In the genomic region with DNA sequence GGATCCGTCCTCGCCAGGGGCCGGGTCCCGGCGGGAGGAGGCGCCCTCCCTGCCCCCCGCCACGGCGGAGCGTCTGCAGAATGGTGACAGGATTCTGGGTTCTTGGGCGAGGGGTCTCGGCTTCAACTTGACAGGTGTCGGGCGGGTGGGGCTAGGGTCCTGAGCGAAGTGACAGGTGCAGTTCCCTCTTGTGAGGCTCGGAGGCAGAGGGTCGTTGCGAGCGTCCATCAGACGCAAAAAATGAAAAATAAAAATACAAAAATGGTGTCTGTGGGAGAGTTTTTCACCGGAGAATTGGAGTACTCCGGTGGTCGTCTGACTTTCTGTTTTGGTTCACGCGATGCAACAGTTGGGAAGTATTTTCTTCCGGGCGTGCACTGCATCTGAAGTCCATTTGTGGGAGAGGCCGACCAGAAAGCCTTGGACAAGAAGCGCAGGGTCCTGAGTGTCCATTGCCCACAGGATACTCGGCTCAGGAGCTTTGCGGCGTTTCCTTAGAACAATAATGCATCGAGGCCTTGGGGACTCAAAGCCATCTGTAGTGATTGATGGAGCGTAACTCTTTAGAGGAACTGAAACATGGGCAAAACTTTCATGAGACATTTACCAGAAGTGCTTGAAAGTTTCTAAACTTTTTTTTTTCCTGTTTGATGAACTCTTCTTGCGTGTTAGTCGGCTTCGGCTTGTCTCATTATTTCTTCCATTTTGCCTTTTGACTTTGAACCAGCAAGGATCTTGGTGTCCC, we compare ENCODE assay signal across 1 cellular context.
A peak's percentile ranks its signal among the peaks of the same experiment; 100 is the strongest.
TF ChIP-seq lines count a peak whose summit lies in the region.

No MANE protein-coding gene starts in this region.

TF ChIP-seq in GM12878, 131 proteins besides CTCF, POLR2A, EP300 and RAD21 (continued from another document and continues in another):
- TF ChIP-seq, protein P1, sequence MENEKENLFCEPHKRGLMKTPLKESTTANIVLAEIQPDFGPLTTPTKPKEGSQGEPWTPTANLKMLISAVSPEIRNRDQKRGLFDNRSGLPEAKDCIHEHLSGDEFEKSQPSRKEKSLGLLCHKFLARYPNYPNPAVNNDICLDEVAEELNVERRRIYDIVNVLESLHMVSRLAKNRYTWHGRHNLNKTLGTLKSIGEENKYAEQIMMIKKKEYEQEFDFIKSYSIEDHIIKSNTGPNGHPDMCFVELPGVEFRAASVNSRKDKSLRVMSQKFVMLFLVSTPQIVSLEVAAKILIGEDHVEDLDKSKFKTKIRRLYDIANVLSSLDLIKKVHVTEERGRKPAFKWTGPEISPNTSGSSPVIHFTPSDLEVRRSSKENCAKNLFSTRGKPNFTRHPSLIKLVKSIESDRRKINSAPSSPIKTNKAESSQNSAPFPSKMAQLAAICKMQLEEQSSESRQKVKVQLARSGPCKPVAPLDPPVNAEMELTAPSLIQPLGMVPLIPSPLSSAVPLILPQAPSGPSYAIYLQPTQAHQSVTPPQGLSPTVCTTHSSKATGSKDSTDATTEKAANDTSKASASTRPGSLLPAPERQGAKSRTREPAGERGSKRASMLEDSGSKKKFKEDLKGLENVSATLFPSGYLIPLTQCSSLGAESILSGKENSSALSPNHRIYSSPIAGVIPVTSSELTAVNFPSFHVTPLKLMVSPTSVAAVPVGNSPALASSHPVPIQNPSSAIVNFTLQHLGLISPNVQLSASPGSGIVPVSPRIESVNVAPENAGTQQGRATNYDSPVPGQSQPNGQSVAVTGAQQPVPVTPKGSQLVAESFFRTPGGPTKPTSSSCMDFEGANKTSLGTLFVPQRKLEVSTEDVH (IDR thresholded peaks at IDR 0.05; ENCODE audit: low read depth, partially characterized antibody) = peak; percentile 63
- 0 out of 2 replicates have a peak, but pooled peaks have one; percentile 87 for TF ChIP-seq NBN (IDR thresholded peaks at IDR 0.05)
- no peak for TF ChIP-seq MYB (IDR thresholded peaks at IDR 0.05; ENCODE audit: borderline replicate concordance, low read depth, low read length)
- TF ChIP-seq NFXL1 (IDR thresholded peaks at IDR 0.05; ENCODE audit: borderline replicate concordance) = no peak
- TF ChIP-seq RB1 (IDR thresholded peaks at IDR 0.05; ENCODE audit: borderline replicate concordance) = no peak
- TF ChIP-seq TCF3 (IDR thresholded peaks at IDR 0.05; ENCODE audit: borderline replicate concordance, insufficient read depth, low read depth, low read length) = peak; percentile 84; the same call in 1 of the 2 replicates
- TF ChIP-seq, protein P2, sequence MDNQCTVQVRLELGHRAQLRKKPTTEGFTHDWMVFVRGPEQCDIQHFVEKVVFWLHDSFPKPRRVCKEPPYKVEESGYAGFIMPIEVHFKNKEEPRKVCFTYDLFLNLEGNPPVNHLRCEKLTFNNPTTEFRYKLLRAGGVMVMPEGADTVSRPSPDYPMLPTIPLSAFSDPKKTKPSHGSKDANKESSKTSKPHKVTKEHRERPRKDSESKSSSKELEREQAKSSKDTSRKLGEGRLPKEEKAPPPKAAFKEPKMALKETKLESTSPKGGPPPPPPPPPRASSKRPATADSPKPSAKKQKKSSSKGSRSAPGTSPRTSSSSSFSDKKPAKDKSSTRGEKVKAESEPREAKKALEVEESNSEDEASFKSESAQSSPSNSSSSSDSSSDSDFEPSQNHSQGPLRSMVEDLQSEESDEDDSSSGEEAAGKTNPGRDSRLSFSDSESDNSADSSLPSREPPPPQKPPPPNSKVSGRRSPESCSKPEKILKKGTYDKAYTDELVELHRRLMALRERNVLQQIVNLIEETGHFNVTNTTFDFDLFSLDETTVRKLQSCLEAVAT (IDR thresholded peaks at IDR 0.05) = peak; percentile 71
- no peak; the same call in 1 of the 2 replicates for TF ChIP-seq HDAC2 (IDR thresholded peaks at IDR 0.05)
- TF ChIP-seq EZH2 (IDR thresholded peaks at IDR 0.05; ENCODE audit: borderline replicate concordance, control insufficient read depth, low read depth, low read length) = no peak
- TF ChIP-seq, protein P3, sequence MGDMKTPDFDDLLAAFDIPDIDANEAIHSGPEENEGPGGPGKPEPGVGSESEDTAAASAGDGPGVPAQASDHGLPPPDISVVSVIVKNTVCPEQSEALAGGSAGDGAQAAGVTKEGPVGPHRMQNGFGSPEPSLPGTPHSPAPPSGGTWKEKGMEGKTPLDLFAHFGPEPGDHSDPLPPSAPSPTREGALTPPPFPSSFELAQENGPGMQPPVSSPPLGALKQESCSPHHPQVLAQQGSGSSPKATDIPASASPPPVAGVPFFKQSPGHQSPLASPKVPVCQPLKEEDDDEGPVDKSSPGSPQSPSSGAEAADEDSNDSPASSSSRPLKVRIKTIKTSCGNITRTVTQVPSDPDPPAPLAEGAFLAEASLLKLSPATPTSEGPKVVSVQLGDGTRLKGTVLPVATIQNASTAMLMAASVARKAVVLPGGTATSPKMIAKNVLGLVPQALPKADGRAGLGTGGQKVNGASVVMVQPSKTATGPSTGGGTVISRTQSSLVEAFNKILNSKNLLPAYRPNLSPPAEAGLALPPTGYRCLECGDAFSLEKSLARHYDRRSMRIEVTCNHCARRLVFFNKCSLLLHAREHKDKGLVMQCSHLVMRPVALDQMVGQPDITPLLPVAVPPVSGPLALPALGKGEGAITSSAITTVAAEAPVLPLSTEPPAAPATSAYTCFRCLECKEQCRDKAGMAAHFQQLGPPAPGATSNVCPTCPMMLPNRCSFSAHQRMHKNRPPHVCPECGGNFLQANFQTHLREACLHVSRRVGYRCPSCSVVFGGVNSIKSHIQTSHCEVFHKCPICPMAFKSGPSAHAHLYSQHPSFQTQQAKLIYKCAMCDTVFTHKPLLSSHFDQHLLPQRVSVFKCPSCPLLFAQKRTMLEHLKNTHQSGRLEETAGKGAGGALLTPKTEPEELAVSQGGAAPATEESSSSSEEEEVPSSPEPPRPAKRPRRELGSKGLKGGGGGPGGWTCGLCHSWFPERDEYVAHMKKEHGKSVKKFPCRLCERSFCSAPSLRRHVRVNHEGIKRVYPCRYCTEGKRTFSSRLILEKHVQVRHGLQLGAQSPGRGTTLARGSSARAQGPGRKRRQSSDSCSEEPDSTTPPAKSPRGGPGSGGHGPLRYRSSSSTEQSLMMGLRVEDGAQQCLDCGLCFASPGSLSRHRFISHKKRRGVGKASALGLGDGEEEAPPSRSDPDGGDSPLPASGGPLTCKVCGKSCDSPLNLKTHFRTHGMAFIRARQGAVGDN (IDR thresholded peaks at IDR 0.05) = peak; percentile 18; the same call in 1 of the 2 replicates
- TF ChIP-seq STAT3 (IDR thresholded peaks at IDR 0.05; ENCODE audit: low read depth, low read length) = peak; percentile 99
- TF ChIP-seq, protein P4, sequence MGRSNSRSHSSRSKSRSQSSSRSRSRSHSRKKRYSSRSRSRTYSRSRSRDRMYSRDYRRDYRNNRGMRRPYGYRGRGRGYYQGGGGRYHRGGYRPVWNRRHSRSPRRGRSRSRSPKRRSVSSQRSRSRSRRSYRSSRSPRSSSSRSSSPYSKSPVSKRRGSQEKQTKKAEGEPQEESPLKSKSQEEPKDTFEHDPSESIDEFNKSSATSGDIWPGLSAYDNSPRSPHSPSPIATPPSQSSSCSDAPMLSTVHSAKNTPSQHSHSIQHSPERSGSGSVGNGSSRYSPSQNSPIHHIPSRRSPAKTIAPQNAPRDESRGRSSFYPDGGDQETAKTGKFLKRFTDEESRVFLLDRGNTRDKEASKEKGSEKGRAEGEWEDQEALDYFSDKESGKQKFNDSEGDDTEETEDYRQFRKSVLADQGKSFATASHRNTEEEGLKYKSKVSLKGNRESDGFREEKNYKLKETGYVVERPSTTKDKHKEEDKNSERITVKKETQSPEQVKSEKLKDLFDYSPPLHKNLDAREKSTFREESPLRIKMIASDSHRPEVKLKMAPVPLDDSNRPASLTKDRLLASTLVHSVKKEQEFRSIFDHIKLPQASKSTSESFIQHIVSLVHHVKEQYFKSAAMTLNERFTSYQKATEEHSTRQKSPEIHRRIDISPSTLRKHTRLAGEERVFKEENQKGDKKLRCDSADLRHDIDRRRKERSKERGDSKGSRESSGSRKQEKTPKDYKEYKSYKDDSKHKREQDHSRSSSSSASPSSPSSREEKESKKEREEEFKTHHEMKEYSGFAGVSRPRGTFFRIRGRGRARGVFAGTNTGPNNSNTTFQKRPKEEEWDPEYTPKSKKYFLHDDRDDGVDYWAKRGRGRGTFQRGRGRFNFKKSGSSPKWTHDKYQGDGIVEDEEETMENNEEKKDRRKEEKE (IDR thresholded peaks at IDR 0.05) = no peak
- TF ChIP-seq, protein P5, sequence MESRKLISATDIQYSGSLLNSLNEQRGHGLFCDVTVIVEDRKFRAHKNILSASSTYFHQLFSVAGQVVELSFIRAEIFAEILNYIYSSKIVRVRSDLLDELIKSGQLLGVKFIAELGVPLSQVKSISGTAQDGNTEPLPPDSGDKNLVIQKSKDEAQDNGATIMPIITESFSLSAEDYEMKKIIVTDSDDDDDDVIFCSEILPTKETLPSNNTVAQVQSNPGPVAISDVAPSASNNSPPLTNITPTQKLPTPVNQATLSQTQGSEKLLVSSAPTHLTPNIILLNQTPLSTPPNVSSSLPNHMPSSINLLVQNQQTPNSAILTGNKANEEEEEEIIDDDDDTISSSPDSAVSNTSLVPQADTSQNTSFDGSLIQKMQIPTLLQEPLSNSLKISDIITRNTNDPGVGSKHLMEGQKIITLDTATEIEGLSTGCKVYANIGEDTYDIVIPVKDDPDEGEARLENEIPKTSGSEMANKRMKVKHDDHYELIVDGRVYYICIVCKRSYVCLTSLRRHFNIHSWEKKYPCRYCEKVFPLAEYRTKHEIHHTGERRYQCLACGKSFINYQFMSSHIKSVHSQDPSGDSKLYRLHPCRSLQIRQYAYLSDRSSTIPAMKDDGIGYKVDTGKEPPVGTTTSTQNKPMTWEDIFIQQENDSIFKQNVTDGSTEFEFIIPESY (IDR thresholded peaks at IDR 0.05) = no peak
- TF ChIP-seq LARP7 (IDR thresholded peaks at IDR 0.05) = no peak
- no peak for TF ChIP-seq SUPT20H (IDR thresholded peaks at IDR 0.05; ENCODE audit: borderline replicate concordance, control insufficient read depth, low read depth, low read length)
- TF ChIP-seq YY1 (IDR thresholded peaks at IDR 0.05; ENCODE audit: low read depth, low read length) = peak; percentile 48; the same call in 1 of the 2 replicates
- TF ChIP-seq RCOR1 (conservative IDR thresholded peaks at IDR 0.05; ENCODE audit: low read depth, low read length) = peak; percentile 96; the same call in 1 of the 2 replicates
- TF ChIP-seq, protein P6, sequence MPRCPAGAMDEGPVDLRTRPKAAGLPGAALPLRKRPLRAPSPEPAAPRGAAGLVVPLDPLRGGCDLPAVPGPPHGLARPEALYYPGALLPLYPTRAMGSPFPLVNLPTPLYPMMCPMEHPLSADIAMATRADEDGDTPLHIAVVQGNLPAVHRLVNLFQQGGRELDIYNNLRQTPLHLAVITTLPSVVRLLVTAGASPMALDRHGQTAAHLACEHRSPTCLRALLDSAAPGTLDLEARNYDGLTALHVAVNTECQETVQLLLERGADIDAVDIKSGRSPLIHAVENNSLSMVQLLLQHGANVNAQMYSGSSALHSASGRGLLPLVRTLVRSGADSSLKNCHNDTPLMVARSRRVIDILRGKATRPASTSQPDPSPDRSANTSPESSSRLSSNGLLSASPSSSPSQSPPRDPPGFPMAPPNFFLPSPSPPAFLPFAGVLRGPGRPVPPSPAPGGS (IDR thresholded peaks at IDR 0.05; ENCODE audit: borderline replicate concordance, insufficient read depth, low read depth, low read length, poor library complexity, severe bottlenecking) = no peak
- no peak for TF ChIP-seq HDGF (IDR thresholded peaks at IDR 0.05)
- TF ChIP-seq POLR2AphosphoS5 (IDR thresholded peaks at IDR 0.05; ENCODE audit: low read length) = peak; percentile 94
- TF ChIP-seq PAX5 (IDR thresholded peaks at IDR 0.05; ENCODE audit: borderline replicate concordance, low read depth, low read length) = peak; percentile 99
- peak; percentile 77 for TF ChIP-seq ATF7 (IDR thresholded peaks at IDR 0.05; ENCODE audit: low read depth)
- peak; percentile 67; the same call in 1 of the 2 replicates for TF ChIP-seq MEF2A (IDR thresholded peaks at IDR 0.05; ENCODE audit: insufficient read depth, low read depth, low read length)
- no peak; a peak in 1 of 4 replicates for TF ChIP-seq SRF (IDR thresholded peaks at IDR 0.05; ENCODE audit: low read depth in 2 of 2, low read length in 2 of 2)
- no peak for TF ChIP-seq SIX5 (IDR thresholded peaks at IDR 0.05; ENCODE audit: low read depth, low read length, severe bottlenecking)
- no peak; the same call in 1 of the 2 replicates for TF ChIP-seq SMC3 (IDR thresholded peaks at IDR 0.05; ENCODE audit: borderline replicate concordance, low read length)
- no peak for TF ChIP-seq NR2F1 (conservative IDR thresholded peaks at IDR 0.05)
- TF ChIP-seq ZZZ3 (IDR thresholded peaks at IDR 0.05; ENCODE audit: control insufficient read depth, insufficient read length, low read depth) = no peak
- peak; percentile 47; the same call in 1 of the 2 replicates for TF ChIP-seq BACH1 (IDR thresholded peaks at IDR 0.05; ENCODE audit: borderline replicate concordance)
- TF ChIP-seq JUND (IDR thresholded peaks at IDR 0.05; ENCODE audit: low read depth, low read length) = no peak
- peak; percentile 83; the same call in 1 of the 2 replicates for TF ChIP-seq MXI1 (IDR thresholded peaks at IDR 0.05; ENCODE audit: low read depth, low read length)
- peak; percentile 99 for TF ChIP-seq IRF4 (IDR thresholded peaks at IDR 0.05; ENCODE audit: low read depth, low read length)
- TF ChIP-seq, protein P7, sequence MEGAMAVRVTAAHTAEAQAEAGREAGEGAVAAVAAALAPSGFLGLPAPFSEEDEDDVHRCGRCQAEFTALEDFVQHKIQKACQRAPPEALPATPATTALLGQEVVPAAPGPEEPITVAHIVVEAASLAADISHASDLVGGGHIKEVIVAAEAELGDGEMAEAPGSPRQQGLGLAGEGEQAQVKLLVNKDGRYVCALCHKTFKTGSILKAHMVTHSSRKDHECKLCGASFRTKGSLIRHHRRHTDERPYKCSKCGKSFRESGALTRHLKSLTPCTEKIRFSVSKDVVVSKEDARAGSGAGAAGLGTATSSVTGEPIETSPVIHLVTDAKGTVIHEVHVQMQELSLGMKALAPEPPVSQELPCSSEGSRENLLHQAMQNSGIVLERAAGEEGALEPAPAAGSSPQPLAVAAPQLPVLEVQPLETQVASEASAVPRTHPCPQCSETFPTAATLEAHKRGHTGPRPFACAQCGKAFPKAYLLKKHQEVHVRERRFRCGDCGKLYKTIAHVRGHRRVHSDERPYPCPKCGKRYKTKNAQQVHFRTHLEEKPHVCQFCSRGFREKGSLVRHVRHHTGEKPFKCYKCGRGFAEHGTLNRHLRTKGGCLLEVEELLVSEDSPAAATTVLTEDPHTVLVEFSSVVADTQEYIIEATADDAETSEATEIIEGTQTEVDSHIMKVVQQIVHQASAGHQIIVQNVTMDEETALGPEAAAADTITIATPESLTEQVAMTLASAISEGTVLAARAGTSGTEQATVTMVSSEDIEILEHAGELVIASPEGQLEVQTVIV (IDR thresholded peaks at IDR 0.05; ENCODE audit: borderline replicate concordance, partially characterized antibody) = no peak
- peak; percentile 20; the same call in 1 of the 2 replicates for TF ChIP-seq TCF7 (IDR thresholded peaks at IDR 0.05; ENCODE audit: borderline replicate concordance)
- TF ChIP-seq, protein P8, sequence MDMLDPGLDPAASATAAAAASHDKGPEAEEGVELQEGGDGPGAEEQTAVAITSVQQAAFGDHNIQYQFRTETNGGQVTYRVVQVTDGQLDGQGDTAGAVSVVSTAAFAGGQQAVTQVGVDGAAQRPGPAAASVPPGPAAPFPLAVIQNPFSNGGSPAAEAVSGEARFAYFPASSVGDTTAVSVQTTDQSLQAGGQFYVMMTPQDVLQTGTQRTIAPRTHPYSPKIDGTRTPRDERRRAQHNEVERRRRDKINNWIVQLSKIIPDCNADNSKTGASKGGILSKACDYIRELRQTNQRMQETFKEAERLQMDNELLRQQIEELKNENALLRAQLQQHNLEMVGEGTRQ (IDR thresholded peaks at IDR 0.05; ENCODE audit: borderline replicate concordance, low read depth, low read length) = no peak
- TF ChIP-seq FOS (IDR thresholded peaks at IDR 0.05; ENCODE audit: borderline replicate concordance, extremely low read depth, insufficient read length) = no peak
- TF ChIP-seq RELA (IDR thresholded peaks at IDR 0.05; ENCODE audit: borderline replicate concordance, partially characterized antibody) = no peak
- TF ChIP-seq SUZ12 (IDR thresholded peaks at IDR 0.05; ENCODE audit: unreplicated experiment) = no peak
- TF ChIP-seq DPF2 (IDR thresholded peaks at IDR 0.05) = peak; percentile 87
- TF ChIP-seq CBFB (IDR thresholded peaks at IDR 0.05; ENCODE audit: low read depth) = no peak
